In genomic region chr3:162196964-162197363, GRCh38 we compare ENCODE assay signal across 25 cellular contexts.
"Had no signal": no experiment of that assay in that cellular context is flagged by ENCODE, and none has a peak within 500 bp of the region (broad histone marks: within the 10 kb centered on the region; RNA-seq: fewer than 3 reads in every experiment).

No MANE protein-coding gene starts in this region.

- ATAC-seq: esophagus mucosa; gastrocnemius medialis; mucosa of descending colon; natural killer cell treated with Interleukin-12 subunit alpha and Interleukin-12 subunit beta and Interleukin-15 and Interleukin-18, amount 100 ng/mL, for 72 hours; psoas muscle; right cardiac atrium; stimulated activated naive B cell treated with anti-CD40 and anti-IgM and Interleukin-4, amounts not matched to agents 10 μg/mL and 1 μg/mL and 100 μg/mL, for 72 hours had no signal

- H3K36me3 ChIP-seq: colonic mucosa, gastrocnemius medialis, neural progenitor cell, thoracic aorta, tibial nerve, upper lobe of left lung had no signal

- H3K9me3 ChIP-seq: colonic mucosa, gastrocnemius medialis, mucosa of descending colon, psoas muscle, thoracic aorta, tibial nerve, upper lobe of left lung had no signal

- H2AFZ ChIP-seq: neural progenitor cell had no signal

- DNase-seq: colonic mucosa; effector CD8-positive, alpha-beta T cell; endodermal cell; foreskin fibroblast; gastrocnemius medialis; head of caudate nucleus; mesenchymal stem cell; mucosa of descending colon; naive B cell; psoas muscle; right cardiac atrium; small intestine; stimulated activated CD4-positive, alpha-beta T cell treated with anti-CD3 and anti-CD28 coated beads, Interleukin-15, amount 100 ng/mL, for 24 hours; stimulated activated CD4-positive, alpha-beta T cell treated with anti-CD3 and anti-CD28 coated beads, Interleukin-2, amount 100 ng/mL, for 48 hours; stimulated activated naive B cell treated with anti-CD40 and anti-IgM and Interleukin-4, amounts not matched to agents 10 μg/mL and 1 μg/mL and 100 μg/mL, for 72 hours; upper lobe of left lung had no signal

- H3K27me3 ChIP-seq: colonic mucosa, gastrocnemius medialis, neural progenitor cell, tibial nerve, upper lobe of left lung had no signal

- H3K4me3 ChIP-seq: colonic mucosa, gastrocnemius medialis, mucosa of descending colon, neural progenitor cell, psoas muscle, thoracic aorta, tibial nerve, upper lobe of left lung had no signal

- H3K4me2 ChIP-seq: neural progenitor cell had no signal

- H3K27me3 Mint-ChIP-seq: dendritic cell treated with granulocyte-macrophage colony-stimulating factor and Interleukin-4, amounts not matched to agents 40 ng/mL and 50 ng/mL, for 4 days; naive B cell; natural killer cell treated with Interleukin-12 subunit alpha and Interleukin-12 subunit beta and Interleukin-15 and Interleukin-18, amount 100 ng/mL, for 72 hours; stimulated activated naive B cell treated with anti-CD40 and anti-IgM and Interleukin-4, amounts not matched to agents 10 μg/mL and 1 μg/mL and 100 μg/mL, for 72 hours; stimulated activated naive CD8-positive, alpha-beta T cell treated with anti-CD3 and anti-CD28 coated beads, Interleukin-15, Interleukin-2, amounts not matched to agents 100 ng/mL and 50 ng/mL, for 24 hours had no signal

- H3K4me1 ChIP-seq: colonic mucosa, tibial nerve, upper lobe of left lung had no signal

- H3K9me3 Mint-ChIP-seq: dendritic cell treated with granulocyte-macrophage colony-stimulating factor and Interleukin-4, amounts not matched to agents 40 ng/mL and 50 ng/mL, for 4 days; endodermal cell; mesothelial cell of epicardium; neural progenitor cell; stimulated activated naive B cell treated with anti-CD40 and anti-IgM and Interleukin-4, amounts not matched to agents 10 μg/mL and 1 μg/mL and 100 μg/mL, for 72 hours had no signal

- H3K9ac ChIP-seq: neural progenitor cell had no signal

- H3K27ac Mint-ChIP-seq: dendritic cell treated with granulocyte-macrophage colony-stimulating factor and Interleukin-4, amounts not matched to agents 40 ng/mL and 50 ng/mL, for 4 days; endodermal cell; mesothelial cell of epicardium; naive B cell; natural killer cell treated with Interleukin-12 subunit alpha and Interleukin-12 subunit beta and Interleukin-15 and Interleukin-18, amount 100 ng/mL, for 72 hours; neural progenitor cell; stimulated activated naive B cell treated with anti-CD40 and anti-IgM and Interleukin-4, amounts not matched to agents 10 μg/mL and 1 μg/mL and 100 μg/mL, for 72 hours; stimulated activated naive CD8-positive, alpha-beta T cell treated with anti-CD3 and anti-CD28 coated beads, Interleukin-15, Interleukin-2, amounts not matched to agents 100 ng/mL and 50 ng/mL, for 24 hours had no signal

- H3K4me1 Mint-ChIP-seq: mesothelial cell of epicardium; naive B cell; stimulated activated naive B cell treated with anti-CD40 and anti-IgM and Interleukin-4, amounts not matched to agents 10 μg/mL and 1 μg/mL and 100 μg/mL, for 72 hours had no signal

- H3K36me3 Mint-ChIP-seq: mesothelial cell of epicardium; naive B cell; neural progenitor cell; stimulated activated naive B cell treated with anti-CD40 and anti-IgM and Interleukin-4, amounts not matched to agents 10 μg/mL and 1 μg/mL and 100 μg/mL, for 72 hours had no signal

- H3K4me3 Mint-ChIP-seq: dendritic cell treated with granulocyte-macrophage colony-stimulating factor and Interleukin-4, amounts not matched to agents 40 ng/mL and 50 ng/mL, for 4 days; endodermal cell; mesothelial cell of epicardium; naive B cell; natural killer cell treated with Interleukin-12 subunit alpha and Interleukin-12 subunit beta and Interleukin-15 and Interleukin-18, amount 100 ng/mL, for 72 hours; neural progenitor cell; stimulated activated naive B cell treated with anti-CD40 and anti-IgM and Interleukin-4, amounts not matched to agents 10 μg/mL and 1 μg/mL and 100 μg/mL, for 72 hours; stimulated activated naive CD8-positive, alpha-beta T cell treated with anti-CD3 and anti-CD28 coated beads, Interleukin-15, Interleukin-2, amounts not matched to agents 100 ng/mL and 50 ng/mL, for 24 hours had no signal

- H3K27ac ChIP-seq: colonic mucosa, epithelial cell of prostate, gastrocnemius medialis, neural progenitor cell, psoas muscle, thoracic aorta, tibial nerve, upper lobe of left lung had no signal
